1 cellular context compared by ENCODE assay signal in genomic region chr3:72288955-72289707, GRCh38.
A peak's percentile ranks its signal among the peaks of the same experiment; 100 is the strongest.
TF ChIP-seq lines count a peak whose summit lies in the region.

No MANE protein-coding gene starts in this region.

TF ChIP-seq in K562, 482 proteins besides CTCF, POLR2A, EP300 and RAD21 (continued from another document and continues in another):
- TF ChIP-seq JUND (IDR thresholded peaks at IDR 0.05; ENCODE audit: borderline replicate concordance, low read depth, low read length) (peak; percentile 73; the same call in 1 of the 2 replicates), JUND (tag; IDR thresholded peaks at IDR 0.05; ENCODE audit: borderline replicate concordance, low read depth, low read length) (peak; percentile 38; the same call in 1 of the 3 replicates), FIP1L1 (IDR thresholded peaks at IDR 0.05; ENCODE audit: low read depth, low read length, poor library complexity, severe bottlenecking) (no peak), HSF4 (CRISPR knock-in tag; IDR thresholded peaks at IDR 0.05; ENCODE audit: borderline replicate concordance) (no peak; the same call in 1 of the 2 replicates), ZNF398 (CRISPR knock-in tag; IDR thresholded peaks at IDR 0.05) (no peak), ZKSCAN1 (IDR thresholded peaks at IDR 0.05; ENCODE audit: low read depth, low read length) (0 out of 2 replicates have a peak, but pooled peaks have one; percentile 29), MAZ (CRISPR knock-in tag; conservative IDR thresholded peaks at IDR 0.05 in 1 of 2, IDR thresholded peaks at IDR 0.05 in 1 of 2) (peak; percentile 67 to 91), EGR1 (conservative IDR thresholded peaks at IDR 0.05) (peak; percentile 70), ZNF324 (CRISPR knock-in tag; IDR thresholded peaks at IDR 0.05) (0 out of 2 replicates have a peak, but pooled peaks have one; percentile 19), SP2 (IDR thresholded peaks at IDR 0.05; ENCODE audit: extremely low read depth, low read depth, low read length, poor library complexity, severe bottlenecking) (no peak), ZNF175 (CRISPR knock-in tag; IDR thresholded peaks at IDR 0.05; ENCODE audit: low read depth) (peak; percentile 60; the same call in 1 of the 2 replicates), GMEB1 (CRISPR knock-in tag; IDR thresholded peaks at IDR 0.05) (peak; percentile 49; the same call in 1 of the 2 replicates), TAF1 (IDR thresholded peaks at IDR 0.05; ENCODE audit: control insufficient read depth, extremely low read depth, insufficient read depth, low read length, severe bottlenecking) (no peak), USF2 (CRISPR knock-in tag; IDR thresholded peaks at IDR 0.05) (peak; percentile 79), SIX5 (IDR thresholded peaks at IDR 0.05; ENCODE audit: borderline replicate concordance in 1 of 2, insufficient read depth in 1 of 2, low read depth in 1 of 2, low read length in 2 of 2) (no peak), ATF1 (CRISPR knock-in tag; IDR thresholded peaks at IDR 0.05) (no peak), ATF1 (tag; IDR thresholded peaks at IDR 0.05) (peak; percentile 70), PHB2 (IDR thresholded peaks at IDR 0.05; ENCODE audit: low read depth) (peak; percentile 76; the same call in 1 of the 2 replicates), ZFX (CRISPR knock-in tag; IDR thresholded peaks at IDR 0.05) (peak; percentile 44; the same call in 1 of the 2 replicates), KHSRP (IDR thresholded peaks at IDR 0.05) (no peak), LARP7 (IDR thresholded peaks at IDR 0.05) (no peak), PURB (CRISPR knock-in tag; IDR thresholded peaks at IDR 0.05; ENCODE audit: low read depth) (no peak), ZBTB1 (CRISPR knock-in tag; IDR thresholded peaks at IDR 0.05; ENCODE audit: borderline replicate concordance, low read depth) (0 out of 2 replicates have a peak, but pooled peaks have one; percentile 31), ZC3H11A (IDR thresholded peaks at IDR 0.05; ENCODE audit: low read depth, low read length) (no peak), U2AF2 (optimal IDR thresholded peaks at IDR 0.05; ENCODE audit: low read depth, low read length) (no peak), TCF3 (CRISPR knock-in tag; IDR thresholded peaks at IDR 0.05) (peak; percentile 96), ZBTB7A (IDR thresholded peaks at IDR 0.05; ENCODE audit: borderline replicate concordance, control insufficient read depth, low read depth, low read length) (peak; percentile 88), HIVEP1 (CRISPR knock-in tag; IDR thresholded peaks at IDR 0.05) (0 out of 2 replicates have a peak, but pooled peaks have one; percentile 2), SP1 (CRISPR knock-in tag; IDR thresholded peaks at IDR 0.05) (peak; percentile 72), RNF2 (IDR thresholded peaks at IDR 0.05) (peak; percentile 97), TSHZ1 (CRISPR knock-in tag; IDR thresholded peaks at IDR 0.05) (0 out of 2 replicates have a peak, but pooled peaks have one; percentile 21), RBFOX2 (IDR thresholded peaks at IDR 0.05; ENCODE audit: low read depth, low read length) (peak; percentile 79), ZNF274 (IDR thresholded peaks at IDR 0.05; ENCODE audit: borderline replicate concordance, low read depth, low read length) (no peak), BRD9 (IDR thresholded peaks at IDR 0.05; ENCODE audit: low read depth, partially characterized antibody) (peak; percentile 23), KDM4B (IDR thresholded peaks at IDR 0.05; ENCODE audit: borderline replicate concordance in 2 of 2, low read depth in 1 of 2) (peak in 1 of 2 experiments; percentile 83; a peak in 1 of 4 replicates), CLOCK (CRISPR knock-in tag; IDR thresholded peaks at IDR 0.05; ENCODE audit: borderline replicate concordance) (0 out of 2 replicates have a peak, but pooled peaks have one; percentile 28), RFX7 (CRISPR knock-in tag; IDR thresholded peaks at IDR 0.05) (no peak), PYGO2 (tag; IDR thresholded peaks at IDR 0.05) (no peak), SMARCA4 (IDR thresholded peaks at IDR 0.05) (peak; percentile 92), MYC (IDR thresholded peaks at IDR 0.05; ENCODE audit: low read depth, low read length) (peak; percentile 87), MYC (CRISPR knock-in tag; IDR thresholded peaks at IDR 0.05; ENCODE audit: borderline replicate concordance, low read depth) (no peak), KAT2B (IDR thresholded peaks at IDR 0.05; ENCODE audit: low read depth, low read length) (no peak), TFE3 (CRISPR knock-in tag; IDR thresholded peaks at IDR 0.05) (peak; percentile 40), XRCC3 (IDR thresholded peaks at IDR 0.05) (no peak), SMAD1 (IDR thresholded peaks at IDR 0.05; ENCODE audit: low read depth, low read length, partially characterized antibody) (peak; percentile 87), EP400 (IDR thresholded peaks at IDR 0.05) (peak; percentile 66), TOE1 (IDR thresholded peaks at IDR 0.05; ENCODE audit: borderline replicate concordance) (peak; percentile 66), TOE1 (CRISPR knock-in tag; IDR thresholded peaks at IDR 0.05; ENCODE audit: borderline replicate concordance, low read depth) (no peak), ARID3A (IDR thresholded peaks at IDR 0.05; ENCODE audit: borderline replicate concordance, low read depth, low read length) (peak; percentile 72; the same call in 1 of the 2 replicates), MYBL2 (IDR thresholded peaks at IDR 0.05; ENCODE audit: low read depth) (no peak), MYBL2 (CRISPR knock-in tag; IDR thresholded peaks at IDR 0.05; ENCODE audit: borderline replicate concordance) (no peak), ZNF253 (CRISPR knock-in tag; conservative IDR thresholded peaks at IDR 0.05) (no peak), POLR2B (IDR thresholded peaks at IDR 0.05; ENCODE audit: low read depth, partially characterized antibody) (peak; percentile 37), TAL1 (IDR thresholded peaks at IDR 0.05) (peak; percentile 95)
